In the genomic region with DNA sequence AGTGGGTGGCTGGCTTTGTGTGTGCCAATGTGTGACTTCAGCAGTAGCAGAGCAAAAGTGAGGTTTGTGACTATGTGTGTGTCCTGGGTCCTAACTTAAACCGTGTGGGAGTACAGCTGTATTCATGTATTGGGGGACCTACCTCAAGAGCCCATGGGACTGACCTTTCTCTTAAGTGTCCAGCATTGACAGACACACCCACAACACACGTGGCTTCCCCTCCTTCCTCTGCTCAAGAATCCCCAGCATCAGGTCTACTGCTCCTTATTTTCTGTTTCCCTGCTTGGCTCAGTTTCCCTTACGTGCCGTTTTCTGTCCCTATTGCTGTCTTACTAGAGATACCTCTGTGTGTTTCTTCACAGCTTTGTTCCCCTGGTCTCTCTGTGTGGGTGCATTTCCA, we compare ENCODE assay signal across 9 cellular contexts. TPM values are rescaled to one million over a fixed set of nuclear protein-coding genes. Genes with fewer than 3 reads are reported as not detected.
A peak's percentile ranks its signal among the peaks of the same experiment; 100 is the strongest.
DNase-seq lines count a peak whose midpoint lies in the region; ATAC-seq and TF ChIP-seq lines count a peak whose summit lies in the region.
"Had no signal": no experiment of that assay in that cellular context is flagged by ENCODE, and none has a peak within 500 bp of the region (broad histone marks: within the 10 kb centered on the region; RNA-seq: fewer than 3 reads in every experiment).

No MANE protein-coding gene starts in this region.

- peak overlapping the region; percentile 44 for H3K27ac Mint-ChIP-seq in activated CD4-positive, alpha-beta memory T cell treated with anti-CD3 and anti-CD28 coated beads for 36 hours

- H3K27ac ChIP-seq in left ventricle myocardium inferior (replicated peaks) (peak overlapping the region; percentile 93), skin epidermis (peak overlapping the region in 18 of 21 experiments; percentile 27 to 89 (median 74))

- no peaks in the 10 kb centered on the region for H3K9me3 Mint-ChIP-seq in activated CD4-positive, alpha-beta memory T cell treated with anti-CD3 and anti-CD28 coated beads for 36 hours

- peaks cover 29% of the 10 kb centered on the region for H3K36me3 ChIP-seq in left ventricle myocardium inferior

- POLR2A ChIA-PET in activated CD4-positive, alpha-beta memory T cell treated with anti-CD3 and anti-CD28 coated beads for 36 hours (lab: Charles Lee), result interaction anchor here (1.5 kb wide), 1 partner anchor 12 kb away, joined by 3 read pairs; no protein-coding TSS in a partner anchor

- no peaks in the 10 kb centered on the region for H3K27me3 ChIP-seq in left ventricle myocardium inferior (ENCODE audit: low read depth)

- H3K4me1 ChIP-seq in left ventricle myocardium inferior, result peaks cover 80% of the 10 kb centered on the region

- peaks cover 25% of the 10 kb centered on the region for H3K36me3 Mint-ChIP-seq in activated CD4-positive, alpha-beta memory T cell treated with anti-CD3 and anti-CD28 coated beads for 36 hours

- no peak for DNase-seq in GM12865 (ENCODE audit: low read depth)
- no peak for DNase-seq in activated CD4-positive, alpha-beta memory T cell treated with anti-CD3 and anti-CD28 coated beads for 36 hours
- DNase-seq in left ventricle myocardium inferior, result no peak
- DNase-seq in germinal center (ENCODE audit: low spot score), result no peak
- DNase-seq in epidermal melanocyte (ENCODE audit: insufficient read length, low spot score), result no peak
- no peak for DNase-seq in foreskin melanocyte
- DNase-seq: NCI-H187 treated with DMSO at 0.1 percent for 48 hours had no signal

- no peaks in the 10 kb centered on the region for H3K9me3 ChIP-seq in left ventricle myocardium inferior (replicated peaks)

- peak overlapping the region; percentile 25 for H3K4me3 ChIP-seq in GM12865 (ENCODE audit: low read depth, low read length)
- peak overlapping the region; percentile 72 for H3K4me3 ChIP-seq in left ventricle myocardium inferior
- H3K4me3 ChIP-seq in skin epidermis, result peak overlapping the region in 5 of 7 experiments; percentile 14 to 39 (median 23)

- H3K4me1 Mint-ChIP-seq in activated CD4-positive, alpha-beta memory T cell treated with anti-CD3 and anti-CD28 coated beads for 36 hours (ENCODE audit: low read depth), result peaks cover 33% of the 10 kb centered on the region

- no peak overlapping the region for H3K4me3 Mint-ChIP-seq in activated CD4-positive, alpha-beta memory T cell treated with anti-CD3 and anti-CD28 coated beads for 36 hours

- H3K27me3 Mint-ChIP-seq in activated CD4-positive, alpha-beta memory T cell treated with anti-CD3 and anti-CD28 coated beads for 36 hours, result no peaks in the 10 kb centered on the region

- intact Hi-C loops in activated CD4-positive, alpha-beta memory T cell treated with anti-CD3 and anti-CD28 coated beads for 36 hours (cut with micrococcal nuclease), result no loop called here
- intact Hi-C loops in left ventricle myocardium inferior (cut with micrococcal nuclease), result no loop called here

- ATAC-seq in GM21367 (IDR thresholded peaks at IDR 0.05; ENCODE audit: unreplicated experiment), result no peak

- TF ChIP-seq CTCF in GM12865 (IDR thresholded peaks at IDR 0.05; ENCODE audit: insufficient read depth, low read depth, low read length, missing control alignments) (no peak), left ventricle myocardium inferior (IDR thresholded peaks at IDR 0.05; ENCODE audit: borderline replicate concordance) (no peak)

- CTCF ChIA-PET in activated CD4-positive, alpha-beta memory T cell treated with anti-CD3 and anti-CD28 coated beads for 36 hours (lab: Charles Lee), result interaction anchor here (0.9 to 1.0 kb wide), 2 partner anchors 19 to 50 kb away, joined by 3 read pairs; no protein-coding TSS in a partner anchor

RNA-seq across cellular contexts. Expression of a gene that starts 0.6 kb away (rescaled TPM):
- 10 to 100 TPM; 19.3 to 22.1 TPM for total RNA-seq in activated CD4-positive, alpha-beta memory T cell treated with anti-CD3 and anti-CD28 coated beads for 36 hours
- total RNA-seq in left ventricle myocardium inferior, result 56.5 TPM

RNA-seq across cellular contexts. Expression of a gene that starts 6.1 kb away (rescaled TPM):
- total RNA-seq in activated CD4-positive, alpha-beta memory T cell treated with anti-CD3 and anti-CD28 coated beads for 36 hours, result 10 to 100 TPM; 56.0 to 59.2 TPM
- 51.5 TPM for total RNA-seq in left ventricle myocardium inferior

RNA-seq across cellular contexts. Expression of a gene that starts 9.8 kb away (rescaled TPM):
- total RNA-seq in activated CD4-positive, alpha-beta memory T cell treated with anti-CD3 and anti-CD28 coated beads for 36 hours, result under 1 TPM in 1 of 2 experiments, not detected in 1; 0.80 TPM
- 0.41 TPM for total RNA-seq in left ventricle myocardium inferior

RNA-seq across cellular contexts. Expression of a gene that starts 15.0 kb away (rescaled TPM):
- total RNA-seq in activated CD4-positive, alpha-beta memory T cell treated with anti-CD3 and anti-CD28 coated beads for 36 hours, result 10 to 100 TPM; 65.9 to 67.6 TPM
- 20.0 TPM for total RNA-seq in left ventricle myocardium inferior

RNA-seq across cellular contexts. Expression of a gene that starts 23.7 kb away (rescaled TPM):
- under 1 TPM; 0.14 to 0.17 TPM for total RNA-seq in activated CD4-positive, alpha-beta memory T cell treated with anti-CD3 and anti-CD28 coated beads for 36 hours
- total RNA-seq in left ventricle myocardium inferior, result not detected
